7 cellular contexts compared by ENCODE assay signal in genomic region chr2:30447149-30448045, GRCh38. TPM values are rescaled to one million over a fixed set of nuclear protein-coding genes. Genes with fewer than 3 reads are reported as not detected.
DNase-seq lines count a peak whose midpoint lies in the region; ATAC-seq, FAIRE-seq and TF ChIP-seq lines count a peak whose summit lies in the region.

Gene LCLAT1 (plus strand): TSS chr2:30447246. CDS start chr2:30525591, 78,345 bp downstream.

- H3K27ac ChIP-seq in astrocyte (ENCODE audit: low read depth, low read length) (peak within 1 kb of the TSS; percentile 85), hepatocyte (peak within 1 kb of the TSS; percentile 80)

- peaks cover 5% of the 10 kb centered on the region for H3K36me3 Mint-ChIP-seq in T-helper 2 cell treated with Interferon-gamma antibody and Interleukin-4, amounts not matched to agents 5 μg/mL and 100 μg/mL, for 36 hours (ENCODE audit: low read depth)
- peaks cover 2% of the 10 kb centered on the region for H3K36me3 Mint-ChIP-seq in astrocyte (ENCODE audit: low read depth, unreplicated experiment)

- H3K9me2 ChIP-seq in hepatocyte (replicated peaks; ENCODE audit: insufficient read depth), result no peaks in the 10 kb centered on the region

- H3K4me3 ChIP-seq in NB4 (ENCODE audit: low read depth, low read length) (peak within 1 kb of the TSS; percentile 87), astrocyte (ENCODE audit: insufficient read depth, low read depth, low read length) (peak within 1 kb of the TSS; percentile 82), hepatocyte (peak within 1 kb of the TSS; percentile 84)

- peak within 1 kb of the TSS; percentile 96 for H3K27ac Mint-ChIP-seq in T-helper 2 cell treated with Interferon-gamma antibody and Interleukin-4, amounts not matched to agents 5 μg/mL and 100 μg/mL, for 36 hours
- peak within 1 kb of the TSS; percentile 96 for H3K27ac Mint-ChIP-seq in astrocyte (ENCODE audit: unreplicated experiment)

- H3K4me3 Mint-ChIP-seq in T-helper 2 cell treated with Interferon-gamma antibody and Interleukin-4, amounts not matched to agents 5 μg/mL and 100 μg/mL, for 36 hours, result peak within 1 kb of the TSS; percentile 95
- peak within 1 kb of the TSS; percentile 92 for H3K4me3 Mint-ChIP-seq in astrocyte (ENCODE audit: unreplicated experiment)

- H3K9me3 Mint-ChIP-seq in T-helper 2 cell treated with Interferon-gamma antibody and Interleukin-4, amounts not matched to agents 5 μg/mL and 100 μg/mL, for 36 hours, result no peaks in the 10 kb centered on the region
- H3K9me3 Mint-ChIP-seq in astrocyte (ENCODE audit: unreplicated experiment), result peaks cover 1% of the 10 kb centered on the region

- no peaks in the 10 kb centered on the region for H3K27me3 Mint-ChIP-seq in T-helper 2 cell treated with Interferon-gamma antibody and Interleukin-4, amounts not matched to agents 5 μg/mL and 100 μg/mL, for 36 hours (ENCODE audit: low read depth)
- H3K27me3 Mint-ChIP-seq in astrocyte (ENCODE audit: low read depth, unreplicated experiment), result no peaks in the 10 kb centered on the region

- peak; percentile 71 for TF ChIP-seq POLR2A in NB4 (IDR thresholded peaks at IDR 0.05; ENCODE audit: extremely low read depth, insufficient read length)

- H3K4me1 ChIP-seq in astrocyte (ENCODE audit: insufficient read depth, low read length) (peaks cover 8% of the 10 kb centered on the region), hepatocyte (ENCODE audit: insufficient read depth) (peaks cover 16% of the 10 kb centered on the region)

- H3K27me3 ChIP-seq in astrocyte (ENCODE audit: insufficient read depth, low read length) (no peaks in the 10 kb centered on the region), hepatocyte (no peaks in the 10 kb centered on the region)

- peak; percentile 85 for DNase-seq in GM13977 (ENCODE audit: low spot score)
- DNase-seq in NB4 (ENCODE audit: low read depth), result peak; percentile 89
- DNase-seq in T-helper 2 cell treated with Interferon-gamma antibody and Interleukin-4, amounts not matched to agents 5 μg/mL and 100 μg/mL, for 36 hours (ENCODE audit: low spot score), result peak; percentile 88
- DNase-seq in astrocyte (ENCODE audit: low read depth), result peak; percentile 52
- DNase-seq in hepatocyte (ENCODE audit: low spot score), result peak; percentile 86
- DNase-seq in sciatic nerve (ENCODE audit: low spot score), result peak; percentile 84

- H3K79me2 ChIP-seq in astrocyte (ENCODE audit: insufficient read depth, low read length) (peaks cover 36% of the 10 kb centered on the region), hepatocyte (peaks cover 42% of the 10 kb centered on the region)

- peak within 1 kb of the TSS; percentile 92 for H3K4me2 ChIP-seq in astrocyte (ENCODE audit: low read length)
- H3K4me2 ChIP-seq in hepatocyte, result peak within 1 kb of the TSS; percentile 93

- no peaks in the 10 kb centered on the region for H3K36me3 ChIP-seq in astrocyte (ENCODE audit: insufficient read depth, low read length)
- no peaks in the 10 kb centered on the region for H3K36me3 ChIP-seq in hepatocyte (replicated peaks; ENCODE audit: insufficient read depth, low read depth)

- no peak for TF ChIP-seq CTCF in GM13977 (IDR thresholded peaks at IDR 0.05; ENCODE audit: extremely low read depth, insufficient read depth, missing control alignments)
- no peak for TF ChIP-seq CTCF in NB4 (IDR thresholded peaks at IDR 0.05; ENCODE audit: low read depth, low read length)
- no peak for TF ChIP-seq CTCF in astrocyte (IDR thresholded peaks at IDR 0.05; ENCODE audit: insufficient read depth, low read depth, low read length)
- peak; percentile 8 for TF ChIP-seq CTCF in hepatocyte (IDR thresholded peaks at IDR 0.05; ENCODE audit: poor library complexity)

- peaks cover 18% of the 10 kb centered on the region for H3K4me1 Mint-ChIP-seq in T-helper 2 cell treated with Interferon-gamma antibody and Interleukin-4, amounts not matched to agents 5 μg/mL and 100 μg/mL, for 36 hours (ENCODE audit: low read depth)
- peaks cover 11% of the 10 kb centered on the region for H3K4me1 Mint-ChIP-seq in astrocyte (ENCODE audit: low read depth, unreplicated experiment)

- in situ Hi-C loops in GM13977 (cut with MboI; ENCODE audit: low pct_unique_long_range_greater_than_20kb, low sequenced_read_pairs, unreplicated experiment), result no loop called here

- H2AFZ ChIP-seq in astrocyte (ENCODE audit: low read depth, low read length) (peak within 1 kb of the TSS; percentile 98), hepatocyte (peak within 1 kb of the TSS; percentile 86)

- no peak for FAIRE-seq in astrocyte (lab: Jason Lieb, UNC)

- H3K9me3 ChIP-seq in astrocyte (ENCODE audit: insufficient read depth, low read depth, low read length) (no peaks in the 10 kb centered on the region), hepatocyte (ENCODE audit: low read depth) (no peaks in the 10 kb centered on the region)

- intact Hi-C loops in sciatic nerve (cut with DNase I), result no loop called here

- 5% methylated on average over 80 of the region's 83 CpGs for WGBS in hepatocyte (ENCODE audit: low lambda C conversion rate, missing lambda C conversion rate)

- peak; percentile 98 for ATAC-seq in HG02571 (IDR thresholded peaks at IDR 0.05; ENCODE audit: unreplicated experiment)
- peak; percentile 94 for ATAC-seq in sciatic nerve

- H3K9ac ChIP-seq in astrocyte (ENCODE audit: low read length), result peak within 1 kb of the TSS; percentile 91

- H4K20me1 ChIP-seq in astrocyte (ENCODE audit: insufficient read depth, low read length), result no peaks in the 10 kb centered on the region
- no peaks in the 10 kb centered on the region for H4K20me1 ChIP-seq in hepatocyte (ENCODE audit: insufficient read depth, poor library complexity, severe bottlenecking)

RNA-seq across cellular contexts. Expression of gene LCLAT1, which starts in this region (rescaled TPM):
- total RNA-seq in astrocyte (16.8 and 17.5 TPM in 2 replicates), hepatocyte (13.6 and 15.4 TPM in 2 replicates), sciatic nerve (8.2 TPM)
- polyA plus RNA-seq in hepatocyte, result 9.8 and 10.1 TPM in 2 replicates

Comparison
In these comparisons a context has a peak if more than half of its experiments do, and no peak if none do; other contexts are left out.
1. Peak in every context shown above with its lines: DNase-seq, ATAC-seq, H3K4me3 ChIP-seq and H3K27ac ChIP-seq.